30 cellular contexts compared by ENCODE assay signal in genomic region chr2:215933141-215933540, GRCh38.
"Had no signal": no experiment of that assay in that cellular context is flagged by ENCODE, and none has a peak within 500 bp of the region (broad histone marks: within the 10 kb centered on the region; RNA-seq: fewer than 3 reads in every experiment).

No MANE protein-coding gene starts in this region.

- H3K27ac ChIP-seq: ascending aorta, body of pancreas, cardiac muscle cell, Peyer's patch had no signal

- ATAC-seq: activated CD8-positive, alpha-beta memory T cell treated with anti-CD3 and anti-CD28 coated beads, Interleukin-2, amount 10 ng/mL, durations not matched to agents 7 days and 5 days; activated naive CD4-positive, alpha-beta T cell treated with anti-CD3 and anti-CD28 coated beads, Interleukin-2, amount 50 U/mL, for 72 hours; activated naive CD8-positive, alpha-beta T cell treated with anti-CD3 and anti-CD28 coated beads, Interleukin-2, amount 50 U/mL, for 24 hours; body of pancreas; T-helper 17 cell had no signal

- DNase-seq: activated B cell treated with CpG ODN at 0.5 μM for 24 hours; activated CD4-positive, alpha-beta T cell treated with anti-CD3 and anti-CD28 coated beads for 1 hour; activated CD4-positive, alpha-beta T cell treated with anti-CD3 and anti-CD28 coated beads, Interleukin-2, amount 10 ng/mL, durations not matched to agents 24 days and 14 days; activated CD4-positive, alpha-beta T cell treated with anti-CD3 and anti-CD28 coated beads, Interleukin-2, amount 50 U/mL, for 48 hours; activated CD8-positive, alpha-beta memory T cell treated with anti-CD3 and anti-CD28 coated beads, Interleukin-2, amount 10 ng/mL, durations not matched to agents 7 days and 5 days; activated effector memory CD4-positive, alpha-beta T cell treated with Interleukin-2 at 50 U/mL for 16 hours; activated naive CD4-positive, alpha-beta T cell; activated naive CD8-positive, alpha-beta T cell treated with anti-CD3 and anti-CD28 coated beads, Interleukin-2, amount 50 U/mL, for 24 hours; activated T-cell treated with anti-CD3 and anti-CD28 coated beads, Interleukin-2, amount 50 U/mL, for 24 hours; amniotic stem cell; body of pancreas; cerebellar nuclear complex; KG1; NCI-H1092; NCI-H1417; NCI-H1694; NCI-H2029; NCI-H2107; NCI-H2171 treated with DMSO at 0.1 percent for 48 hours; NCI-H345; NCI-H510A; NCI-H526 treated with DMSO at 0.1 percent for 48 hours; NCI-H82; Peyer's patch; SIG-M5; T-helper 17 cell; T-helper 9 cell had no signal

- H3K4me1 ChIP-seq: ascending aorta, body of pancreas, Peyer's patch had no signal

- H3K27me3 ChIP-seq: ascending aorta, body of pancreas, cardiac muscle cell, Peyer's patch had no signal

- H3K4me3 ChIP-seq: ascending aorta, body of pancreas, cardiac muscle cell, Peyer's patch had no signal

- H3K9me3 ChIP-seq: ascending aorta, body of pancreas, Peyer's patch had no signal

- H3K36me3 ChIP-seq: ascending aorta, cardiac muscle cell, Peyer's patch had no signal
